Comparison of ENCODE assay signal across 8 cellular contexts in genomic region chr12:109880049-109880931, GRCh38.
DNase-seq lines count a peak whose midpoint lies in the region; ATAC-seq and TF ChIP-seq lines count a peak whose summit lies in the region.

Gene GLTP, minus strand, starts transcription at chr12:109880541. Its CDS starts 167 bp downstream, at chr12:109880374.

- DNase-seq in NCI-H82 treated with DMSO at 0.1 percent for 48 hours (lab: John Stamatoyannopoulos, UW; ENCODE audit: unreplicated experiment) (peak; percentile 46), medulla oblongata (ENCODE audit: extremely low spot score) (peak; percentile 91)
- peak; percentile 63 to 88 for DNase-seq in activated CD8-positive, alpha-beta memory T cell treated with anti-CD3 and anti-CD28 coated beads for 1 hour (ENCODE audit: extremely low read depth in 1 of 2, low read depth in 1 of 2)
- peak; percentile 82 for DNase-seq in effector CD8-positive, alpha-beta T cell (lab: John Stamatoyannopoulos, UW)
- DNase-seq in stimulated activated CD8-positive, alpha-beta memory T cell treated with anti-CD3 and anti-CD28 coated beads, Interleukin-12 subunit alpha, Interleukin-12 subunit beta, amount 100 ng/mL, for 1 hour (ENCODE audit: low read depth): peak; percentile 80

- TF ChIP-seq CTCF in C4-2B (conservative IDR thresholded peaks at IDR 0.05): peak; percentile 93

- ATAC-seq in GM19351 (IDR thresholded peaks at IDR 0.05; ENCODE audit: unreplicated experiment): peak; percentile 89
- ATAC-seq in HG03520 (IDR thresholded peaks at IDR 0.05; ENCODE audit: unreplicated experiment): peak; percentile 90

- peak within 1 kb of the TSS; percentile 69 for H3K27ac ChIP-seq in C4-2B

Comparison
In these comparisons a context has a peak if more than half of its experiments do, and no peak if none do; other contexts are left out.
1. Peak in every context shown above with its lines: DNase-seq, ATAC-seq and H3K27ac ChIP-seq.